In genomic region chr6:10398439-10399218, GRCh38 we compare ENCODE assay signal across 22 cellular contexts. TPM values are rescaled to one million over a fixed set of nuclear protein-coding genes. Genes with fewer than 3 reads are reported as not detected.
DNase-seq lines count a peak whose midpoint lies in the region; ATAC-seq and TF ChIP-seq lines count a peak whose summit lies in the region.
"Had no signal": no experiment of that assay in that cellular context is flagged by ENCODE, and none has a peak within 500 bp of the region (broad histone marks: within the 10 kb centered on the region; RNA-seq: fewer than 3 reads in every experiment).

No MANE protein-coding gene starts in this region.

- 51% methylated on average over 20 of the region's 20 CpGs for WGBS in prostate gland

- H3K9me3 Mint-ChIP-seq in GM23338: no peaks in the 10 kb centered on the region
- H3K9me3 Mint-ChIP-seq in stimulated activated memory B cell treated with anti-CD40 and anti-IgM and Interleukin-4, amounts not matched to agents 10 μg/mL and 1 μg/mL and 100 μg/mL, for 72 hours: peaks cover 9% of the 10 kb centered on the region
- H3K9me3 Mint-ChIP-seq in activated CD8-positive, alpha-beta memory T cell treated with anti-CD3 and anti-CD28 coated beads, Interleukin-2, amount 10 ng/mL, durations not matched to agents 7 days and 5 days (ENCODE audit: low read depth): no peaks in the 10 kb centered on the region

- intact Hi-C loops in prostate gland (cut with DNase I): no loop called here

- H4K20me1 ChIP-seq in GM23338 (replicated peaks; ENCODE audit: insufficient read depth): 0 out of 2 replicates have a peak, but pooled peaks cover 4% of the 10 kb centered on the region

- H3K36me3 Mint-ChIP-seq in GM23338 (ENCODE audit: low read depth): no peaks in the 10 kb centered on the region
- H3K36me3 Mint-ChIP-seq in stimulated activated memory B cell treated with anti-CD40 and anti-IgM and Interleukin-4, amounts not matched to agents 10 μg/mL and 1 μg/mL and 100 μg/mL, for 72 hours: no peaks in the 10 kb centered on the region
- peaks cover under 1% of the 10 kb centered on the region for H3K36me3 Mint-ChIP-seq in activated CD8-positive, alpha-beta memory T cell treated with anti-CD3 and anti-CD28 coated beads, Interleukin-2, amount 10 ng/mL, durations not matched to agents 7 days and 5 days

- H2AFZ ChIP-seq in GM23338: no peak overlapping the region

- H3K4me1 Mint-ChIP-seq in GM23338: peaks cover 60% of the 10 kb centered on the region
- no peaks in the 10 kb centered on the region for H3K4me1 Mint-ChIP-seq in stimulated activated memory B cell treated with anti-CD40 and anti-IgM and Interleukin-4, amounts not matched to agents 10 μg/mL and 1 μg/mL and 100 μg/mL, for 72 hours
- peaks cover 5% of the 10 kb centered on the region for H3K4me1 Mint-ChIP-seq in activated CD8-positive, alpha-beta memory T cell treated with anti-CD3 and anti-CD28 coated beads, Interleukin-2, amount 10 ng/mL, durations not matched to agents 7 days and 5 days

- H3K9me2 ChIP-seq in GM23338 (ENCODE audit: insufficient read depth): no peaks in the 10 kb centered on the region

- H3K27ac ChIP-seq in GM23338 (ENCODE audit: low read depth) (no peak overlapping the region), WERI-Rb-1 (no peak overlapping the region), prostate gland (peak overlapping the region; percentile 44 to 46)
- H3K27ac ChIP-seq: brain microvascular endothelial cell, heart left ventricle, neutrophil, Peyer's patch, VCaP had no signal

- DNase-seq in GM23338 (ENCODE audit: low spot score) (peak; percentile 49), WERI-Rb-1 (no peak), foreskin melanocyte (peak; percentile 51), prostate gland (ENCODE audit: low spot score) (no peak), NOMO-1 treated with dmso at 0.1 percent for 144 hours (lab: John Stamatoyannopoulos, UW; ENCODE audit: unreplicated experiment) (no peak)
- no peak for DNase-seq in activated CD8-positive, alpha-beta memory T cell treated with anti-CD3 and anti-CD28 coated beads, Interleukin-2, amount 10 ng/mL, durations not matched to agents 7 days and 5 days
- DNase-seq: activated CD8-positive, alpha-beta T cell treated with anti-CD3 and anti-CD28 coated beads for 36 hours; activated naive CD8-positive, alpha-beta T cell treated with anti-CD3 and anti-CD28 coated beads for 36 hours; brain microvascular endothelial cell; COR-L47; GDM1; heart left ventricle; Karpas-422; mesenchymal stem cell; NCI-H1092 treated with DMSO at 0.1 percent for 48 hours; Peyer's patch; stimulated activated CD4-positive, alpha-beta T cell treated with anti-CD3 and anti-CD28 coated beads, Interleukin-2, amount 100 ng/mL, for 48 hours had no signal

- CTCF ChIA-PET in activated CD8-positive, alpha-beta memory T cell treated with anti-CD3 and anti-CD28 coated beads, Interleukin-2, amount 10 ng/mL, durations not matched to agents 7 days and 5 days (lab: Charles Lee): interaction anchor here (1.0 kb wide), 1 partner anchor 36 kb away, joined by 3 read pairs; no protein-coding TSS in a partner anchor

- TF ChIP-seq CTCF in GM23338 (conservative IDR thresholded peaks at IDR 0.05; ENCODE audit: low read depth in 2 of 2) (no peak), WERI-Rb-1 (IDR thresholded peaks at IDR 0.05; ENCODE audit: low read depth, low read length) (no peak), prostate gland (IDR thresholded peaks at IDR 0.05) (no peak)

- H3K27me3 ChIP-seq in GM23338 (ENCODE audit: insufficient read depth): peaks cover 99% of the 10 kb centered on the region
- H3K27me3 ChIP-seq in WERI-Rb-1 (ENCODE audit: insufficient read depth, low read depth, severe bottlenecking): no peaks in the 10 kb centered on the region
- H3K27me3 ChIP-seq in prostate gland (replicated peaks; ENCODE audit: insufficient read depth): no peaks in the 10 kb centered on the region

- H3K79me2 ChIP-seq in GM23338 (replicated peaks; ENCODE audit: insufficient read depth): no peaks in the 10 kb centered on the region

- H3K27ac Mint-ChIP-seq in GM23338: no peak overlapping the region
- no peak overlapping the region for H3K27ac Mint-ChIP-seq in stimulated activated memory B cell treated with anti-CD40 and anti-IgM and Interleukin-4, amounts not matched to agents 10 μg/mL and 1 μg/mL and 100 μg/mL, for 72 hours
- no peak overlapping the region for H3K27ac Mint-ChIP-seq in activated CD8-positive, alpha-beta memory T cell treated with anti-CD3 and anti-CD28 coated beads, Interleukin-2, amount 10 ng/mL, durations not matched to agents 7 days and 5 days
- H3K27ac Mint-ChIP-seq: activated CD8-positive, alpha-beta T cell treated with anti-CD3 and anti-CD28 coated beads for 36 hours; activated naive CD8-positive, alpha-beta T cell treated with anti-CD3 and anti-CD28 coated beads for 36 hours had no signal

- no peak for TF ChIP-seq POLR2A in prostate gland (IDR thresholded peaks at IDR 0.05)

- ATAC-seq in GM23338 (peak; percentile 65), HG02870 (IDR thresholded peaks at IDR 0.05; ENCODE audit: unreplicated experiment) (no peak)
- no peak for ATAC-seq in stimulated activated memory B cell treated with anti-CD40 and anti-IgM and Interleukin-4, amounts not matched to agents 10 μg/mL and 1 μg/mL and 100 μg/mL, for 72 hours
- ATAC-seq in activated CD8-positive, alpha-beta memory T cell treated with anti-CD3 and anti-CD28 coated beads, Interleukin-2, amount 10 ng/mL, durations not matched to agents 7 days and 5 days: no peak
- ATAC-seq: activated CD8-positive, alpha-beta T cell treated with anti-CD3 and anti-CD28 coated beads for 36 hours; heart left ventricle had no signal

- H3K4me3 ChIP-seq in GM23338 (peak overlapping the region; percentile 42), WERI-Rb-1 (ENCODE audit: low read depth, low read length) (peak overlapping the region; percentile 20), prostate gland (no peak overlapping the region)
- H3K4me3 ChIP-seq: heart left ventricle, Peyer's patch had no signal

- H3K9me3 ChIP-seq in WERI-Rb-1 (ENCODE audit: severe bottlenecking): no peaks in the 10 kb centered on the region
- H3K9me3 ChIP-seq in prostate gland: no peaks in the 10 kb centered on the region
- H3K9me3 ChIP-seq: heart left ventricle, neutrophil, Peyer's patch had no signal

- H3K4me2 ChIP-seq in GM23338: peak overlapping the region; percentile 74

- H3K4me1 ChIP-seq in GM23338 (ENCODE audit: insufficient read depth): peaks cover 94% of the 10 kb centered on the region
- H3K4me1 ChIP-seq in prostate gland (replicated peaks): no peaks in the 10 kb centered on the region

- peaks cover 99% of the 10 kb centered on the region for H3K27me3 Mint-ChIP-seq in GM23338 (ENCODE audit: insufficient read depth, low read depth, poor library complexity)
- H3K27me3 Mint-ChIP-seq in stimulated activated memory B cell treated with anti-CD40 and anti-IgM and Interleukin-4, amounts not matched to agents 10 μg/mL and 1 μg/mL and 100 μg/mL, for 72 hours: peaks cover 78% of the 10 kb centered on the region
- H3K27me3 Mint-ChIP-seq in activated CD8-positive, alpha-beta memory T cell treated with anti-CD3 and anti-CD28 coated beads, Interleukin-2, amount 10 ng/mL, durations not matched to agents 7 days and 5 days: peaks cover 88% of the 10 kb centered on the region

- peaks cover 37% of the 10 kb centered on the region for H3F3A ChIP-seq in GM23338 (replicated peaks; ENCODE audit: low read depth)

- no peaks in the 10 kb centered on the region for H3K36me3 ChIP-seq in GM23338 (ENCODE audit: insufficient read depth)
- no peaks in the 10 kb centered on the region for H3K36me3 ChIP-seq in WERI-Rb-1
- H3K36me3 ChIP-seq in prostate gland: no peaks in the 10 kb centered on the region
- H3K36me3 ChIP-seq: brain microvascular endothelial cell, heart left ventricle, neutrophil, Peyer's patch had no signal

- peak overlapping the region; percentile 54 for H3K4me3 Mint-ChIP-seq in GM23338
- no peak overlapping the region for H3K4me3 Mint-ChIP-seq in stimulated activated memory B cell treated with anti-CD40 and anti-IgM and Interleukin-4, amounts not matched to agents 10 μg/mL and 1 μg/mL and 100 μg/mL, for 72 hours
- H3K4me3 Mint-ChIP-seq in activated CD8-positive, alpha-beta memory T cell treated with anti-CD3 and anti-CD28 coated beads, Interleukin-2, amount 10 ng/mL, durations not matched to agents 7 days and 5 days: no peak overlapping the region
- H3K4me3 Mint-ChIP-seq: activated CD8-positive, alpha-beta T cell treated with anti-CD3 and anti-CD28 coated beads for 36 hours; activated naive CD8-positive, alpha-beta T cell treated with anti-CD3 and anti-CD28 coated beads for 36 hours had no signal

TF ChIP-seq in GM23338, 12 proteins besides CTCF, POLR2A, EP300 and RAD21 (continues in another document):
- TF ChIP-seq POLR2AphosphoS5 (IDR thresholded peaks at IDR 0.05; ENCODE audit: low read depth) (no peak), EZH2phosphoT487 (IDR thresholded peaks at IDR 0.05; ENCODE audit: unreplicated experiment) (no peak), CREB1 (CRISPR knock-in tag; IDR thresholded peaks at IDR 0.05; ENCODE audit: low read depth) (no peak), ZNF331 (CRISPR knock-in tag; IDR thresholded peaks at IDR 0.05; ENCODE audit: low read depth) (no peak)

RNA-seq across cellular contexts. Expression of gene TFAP2A, which starts 16.2 kb away (rescaled TPM):
- total RNA-seq in GM23338 (2014; rRNA removed; shearing (Covaris generic)): not detected in 2 replicates
- polyA plus RNA-seq in GM23338 (2016; fragmentation: Nextera tagmentation; extraction: Ambion mirVana): 0.21 TPM in 1 of 2 replicates, not detected in the other
- total RNA-seq in prostate gland: 10 to 100 TPM; 16.0 to 20.4 TPM
- under 1 TPM; 0.18 to 0.21 TPM for total RNA-seq in activated CD8-positive, alpha-beta memory T cell treated with anti-CD3 and anti-CD28 coated beads, Interleukin-2, amount 10 ng/mL, durations not matched to agents 7 days and 5 days
- total RNA-seq: activated CD8-positive, alpha-beta T cell treated with anti-CD3 and anti-CD28 coated beads for 36 hours; dermis microvascular lymphatic vessel endothelial cell had no signal

Comparison
In these comparisons a context has a peak if more than half of its experiments do, and no peak if none do; other contexts are left out.
1. DNase-seq: peak in GM23338 (single experiment) and foreskin melanocyte (single experiment); none in WERI-Rb-1 (single experiment), prostate gland (single experiment), activated CD8-positive, alpha-beta memory T cell treated with anti-CD3 and anti-CD28 coated beads, Interleukin-2, amount 10 ng/mL, durations not matched to agents 7 days and 5 days (single experiment) and NOMO-1 treated with dmso at 0.1 percent for 144 hours (single experiment).
2. H3K27ac ChIP-seq: peak in prostate gland (2 of 2); none in GM23338 (single experiment) and WERI-Rb-1 (single experiment).
3. H3K4me3 ChIP-seq: peak in GM23338 (single experiment) and WERI-Rb-1 (single experiment); none in prostate gland (0 of 2).
4. RNA of gene TFAP2A, which starts 16.2 kb away (total RNA-seq): 16.0 to 20.4 TPM in prostate gland; 0.18 to 0.21 TPM in activated CD8-positive, alpha-beta memory T cell treated with anti-CD3 and anti-CD28 coated beads, Interleukin-2, amount 10 ng/mL, durations not matched to agents 7 days and 5 days and not detected in GM23338; every median in the first group is over 10 times any median in the second.